ENCODE assay signal across 13 cellular contexts in the genomic region with DNA sequence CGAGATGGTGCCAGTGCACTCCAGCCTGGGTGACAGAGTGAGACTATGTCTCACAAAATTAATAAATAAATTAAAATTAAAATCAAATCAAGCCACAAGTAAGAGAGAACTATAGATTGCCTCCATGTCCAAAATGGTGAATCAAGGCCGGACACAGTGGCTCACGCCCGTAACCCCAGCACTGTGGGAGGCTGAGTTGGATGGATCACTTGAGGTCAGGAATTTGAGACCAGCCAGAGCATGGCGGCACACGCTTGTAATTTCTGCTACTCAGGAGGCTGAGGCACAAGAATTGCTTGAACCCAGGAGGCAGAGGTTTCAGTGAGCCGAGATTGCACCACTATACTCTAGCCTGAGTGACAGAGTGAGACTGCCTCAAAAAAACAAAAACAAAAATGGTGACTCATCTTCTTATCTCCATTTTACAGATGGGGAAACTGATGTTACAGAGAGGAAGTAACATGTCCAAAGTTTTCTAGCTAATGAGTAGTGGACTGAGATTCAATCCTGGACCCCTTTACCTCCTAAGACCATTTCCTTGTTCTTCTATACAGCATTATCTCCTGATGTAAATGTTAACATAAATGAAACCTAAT.
DNase-seq lines count a peak whose midpoint lies in the region; ATAC-seq, FAIRE-seq and TF ChIP-seq lines count a peak whose summit lies in the region.
"Had no signal": no experiment of that assay in that cellular context is flagged by ENCODE, and none has a peak within 500 bp of the region (broad histone marks: within the 10 kb centered on the region; RNA-seq: fewer than 3 reads in every experiment).

No MANE protein-coding gene starts in this region.

- peak overlapping the region; percentile 81 for H3K27ac Mint-ChIP-seq in T-helper 17 cell

- no peaks in the 10 kb centered on the region for H3K27me3 ChIP-seq in GM23248 (replicated peaks; ENCODE audit: insufficient read depth)
- no peaks in the 10 kb centered on the region for H3K27me3 ChIP-seq in esophagus muscularis mucosa
- no peaks in the 10 kb centered on the region for H3K27me3 ChIP-seq in skeletal muscle satellite cell (ENCODE audit: control insufficient read depth, insufficient read depth, low read length)
- no peaks in the 10 kb centered on the region for H3K27me3 ChIP-seq in small intestine (ENCODE audit: control insufficient read depth in 2 of 2, insufficient read depth in 2 of 2, low read length in 2 of 2)

- 96 to 97% methylated on average over 7 of the region's 7 CpGs for WGBS in GM23248 (ENCODE audit: low coverage in 1 of 2, low lambda C conversion rate in 2 of 2, missing lambda C conversion rate in 2 of 2), 2 experiments
- WGBS in esophagus muscularis mucosa, result 94% methylated on average over 7 of the region's 7 CpGs
- WGBS in small intestine, 3 donors, result 92 to 96% (median 93%) methylated on average over 7 of the region's 7 CpGs

- in situ Hi-C loops in GM23248 (cut with MboI), result no loop called here

- no peaks in the 10 kb centered on the region for H3K36me3 Mint-ChIP-seq in T-helper 17 cell (ENCODE audit: low read depth)
- H3K36me3 Mint-ChIP-seq: activated naive CD4-positive, alpha-beta T cell treated with anti-CD3 and anti-CD28 coated beads, Interleukin-2, amount 50 U/mL, for 72 hours had no signal

- H3K4me1 ChIP-seq in GM23248 (ENCODE audit: insufficient read depth) (peaks cover 24% of the 10 kb centered on the region), esophagus muscularis mucosa (peaks cover 17 to 40% (median 32%) of the 10 kb centered on the region in 4 donors), skeletal muscle satellite cell (ENCODE audit: control insufficient read depth, insufficient read depth, low read length) (peaks cover 30% of the 10 kb centered on the region), small intestine (ENCODE audit: control insufficient read depth in 2 of 2, insufficient read depth in 1 of 2, low read depth in 1 of 2, low read length in 1 of 2) (peaks cover 3 to 8% of the 10 kb centered on the region in 2 donors)

- no peaks in the 10 kb centered on the region for H3K79me2 ChIP-seq in GM23248 (ENCODE audit: insufficient read depth)

- TF ChIP-seq CTCF in esophagus muscularis mucosa (IDR thresholded peaks at IDR 0.05), result no peak

- peak overlapping the region; percentile 80 for H2AFZ ChIP-seq in GM23248

- TF ChIP-seq EP300 in esophagus muscularis mucosa (IDR thresholded peaks at IDR 0.05), result no peak

- peaks cover 6% of the 10 kb centered on the region for H3K4me1 Mint-ChIP-seq in T-helper 17 cell

- no peaks in the 10 kb centered on the region for H4K20me1 ChIP-seq in GM23248 (ENCODE audit: insufficient read depth)

- H3K36me3 ChIP-seq in GM23248 (ENCODE audit: low read depth) (no peaks in the 10 kb centered on the region), esophagus muscularis mucosa (no peaks in the 10 kb centered on the region), skeletal muscle satellite cell (ENCODE audit: insufficient read depth, low read length) (no peaks in the 10 kb centered on the region), small intestine (ENCODE audit: control insufficient read depth in 2 of 2, insufficient read depth in 2 of 2, low read length in 2 of 2) (no peaks in the 10 kb centered on the region)

- peak; percentile 5 for DNase-seq in GM23248
- DNase-seq in T-helper 17 cell, result no peak
- no peak for DNase-seq in esophagus muscularis mucosa (ENCODE audit: extremely low spot score)
- DNase-seq in NCI-H510A treated with DMSO at 0.1 percent for 48 hours (lab: John Stamatoyannopoulos, UW), result no peak
- no peak for DNase-seq in cortex of kidney (lab: John Stamatoyannopoulos, UW)
- DNase-seq in DMS 273 (lab: John Stamatoyannopoulos, UW; ENCODE audit: unreplicated experiment), result no peak
- DNase-seq in small intestine, result no peak
- DNase-seq: activated CD4-positive, CD25-positive, alpha-beta regulatory T cell; NCI-H1436 treated with DMSO at 0.1 percent for 48 hours had no signal

- peak overlapping the region; percentile 74 for H3K27ac ChIP-seq in GM23248
- H3K27ac ChIP-seq in esophagus muscularis mucosa (replicated peaks in 1 of 4), result peak overlapping the region; percentile 71 to 76 (median 74)
- no peak overlapping the region for H3K27ac ChIP-seq in small intestine (ENCODE audit: low read depth in 1 of 2, low read length in 1 of 2)

- ATAC-seq in T-helper 17 cell, result no peak
- ATAC-seq: esophagus mucosa, left lobe of liver had no signal

- H3K4me3 Mint-ChIP-seq in T-helper 17 cell, result no peak overlapping the region

- H3K9ac ChIP-seq in GM23248, result peak overlapping the region; percentile 70
- peak overlapping the region; percentile 76 for H3K9ac ChIP-seq in skeletal muscle satellite cell (ENCODE audit: low read depth, low read length)

- H3F3A ChIP-seq in GM23248 (ENCODE audit: insufficient read depth), result peaks cover 24% of the 10 kb centered on the region

- TF ChIP-seq POLR2A in esophagus muscularis mucosa (IDR thresholded peaks at IDR 0.05; ENCODE audit: low read depth), result no peak

- H3K4me3 ChIP-seq in GM23248 (peak overlapping the region; percentile 42; the same call in 1 of the 2 replicates), esophagus muscularis mucosa (no peak overlapping the region), skeletal muscle satellite cell (ENCODE audit: low read length) (peak overlapping the region; percentile 21), small intestine (ENCODE audit: low read depth in 1 of 2, low read length in 2 of 2) (no peak overlapping the region)

- intact Hi-C loops in esophagus muscularis mucosa (cut with DNase I), result loop anchor here (5.0 kb wide), 2 partner anchors 41 to 79 kb away; no protein-coding TSS in a partner anchor

- H3K4me2 ChIP-seq in GM23248 (ENCODE audit: unreplicated experiment) (peak overlapping the region; percentile 61), skeletal muscle satellite cell (ENCODE audit: low read length) (peak overlapping the region; percentile 75)

- no peak for FAIRE-seq in small intestine (lab: Jason Lieb, UNC)

- H3K9me2 ChIP-seq in GM23248 (ENCODE audit: insufficient read depth), result no peaks in the 10 kb centered on the region

- H3K27me3 Mint-ChIP-seq in T-helper 17 cell, result no peaks in the 10 kb centered on the region

- H3K9me3 ChIP-seq in GM23248 (ENCODE audit: low read depth) (no peaks in the 10 kb centered on the region), T-helper 17 cell (ENCODE audit: control insufficient read depth, low read length, poor library complexity, severe bottlenecking) (no peaks in the 10 kb centered on the region), esophagus muscularis mucosa (no peaks in the 10 kb centered on the region), skeletal muscle satellite cell (replicated peaks; ENCODE audit: low read length) (no peaks in the 10 kb centered on the region), small intestine (ENCODE audit: control insufficient read depth, low read depth) (no peaks in the 10 kb centered on the region)

Comparison
In these comparisons a context has a peak if more than half of its experiments do, and no peak if none do; other contexts are left out.
1. H3K27ac ChIP-seq: peak in GM23248 (single experiment) and esophagus muscularis mucosa (4 of 4); none in small intestine (0 of 2).
2. H3K4me3 ChIP-seq: peak in GM23248 (single experiment) and skeletal muscle satellite cell (single experiment); none in esophagus muscularis mucosa (0 of 4) and small intestine (0 of 2).